Comparison of ENCODE assay signal across 17 cellular contexts in genomic region chr1:219669556-219669955, GRCh38. TPM values are rescaled to one million over a fixed set of nuclear protein-coding genes. Genes with fewer than 3 reads are reported as not detected.
DNase-seq lines count a peak whose midpoint lies in the region; ATAC-seq and TF ChIP-seq lines count a peak whose summit lies in the region.
"Had no signal": no experiment of that assay in that cellular context is flagged by ENCODE, and none has a peak within 500 bp of the region (broad histone marks: within the 10 kb centered on the region; RNA-seq: fewer than 3 reads in every experiment).

No MANE protein-coding gene starts in this region.

- no peak overlapping the region for H3K4me2 ChIP-seq in Karpas-422 (ENCODE audit: low read depth, low read length, poor library complexity, severe bottlenecking)
- H3K4me2 ChIP-seq: A549; BLaER1 treated with 17β-estradiol and CSF1 and Interleukin-3, amounts not matched to agents 10 nM and 100 nM had no signal

- H3K27ac ChIP-seq in cardiac muscle cell (peak overlapping the region; percentile 90), Karpas-422 (ENCODE audit: low read length) (no peak overlapping the region)
- H3K27ac ChIP-seq: 22Rv1; A549; BLaER1 treated with 17β-estradiol and CSF1 and Interleukin-3, amounts not matched to agents 10 nM and 100 nM; C4-2B had no signal

- intact Hi-C loops in Right ventricle myocardium superior (cut with DNase I): loop anchor here (10.0 kb wide), 1 partner anchor 135 kb away; no protein-coding TSS in a partner anchor

- H3K9me3 ChIP-seq in cardiac muscle cell (ENCODE audit: low read depth): no peaks in the 10 kb centered on the region
- H3K9me3 ChIP-seq in Karpas-422 (ENCODE audit: low read length): no peaks in the 10 kb centered on the region
- H3K9me3 ChIP-seq: A549; BLaER1 treated with 17β-estradiol and CSF1 and Interleukin-3, amounts not matched to agents 10 nM and 100 nM; Caco-2 had no signal

- no peaks in the 10 kb centered on the region for H3K36me3 ChIP-seq in cardiac muscle cell
- H3K36me3 ChIP-seq in Karpas-422 (ENCODE audit: insufficient read depth, low read length): no peaks in the 10 kb centered on the region
- H3K36me3 ChIP-seq: BLaER1 treated with 17β-estradiol and CSF1 and Interleukin-3, amounts not matched to agents 10 nM and 100 nM had no signal

- no peak for DNase-seq in cardiac muscle cell (ENCODE audit: low read depth in 1 of 2, low spot score in 1 of 2)
- no peak for DNase-seq in Right ventricle myocardium superior
- no peak for DNase-seq in ecto neural progenitor cell (ENCODE audit: low spot score)
- DNase-seq in Karpas-422: no peak
- DNase-seq: AML-193; Caco-2; Calu3; CD4-positive, alpha-beta T cell; CD8-positive, alpha-beta T cell; DMS79 treated with DMSO at 0.1 percent for 48 hours; GF-D8 had no signal

- H2AFZ ChIP-seq in Karpas-422 (ENCODE audit: low read length): no peak overlapping the region

- ATAC-seq in Right ventricle myocardium superior (ENCODE audit: poor library complexity) (no peak), esophagus mucosa (peak; percentile 75)
- ATAC-seq: A549; CD8-positive, alpha-beta T cell had no signal

- H3K27me3 ChIP-seq in cardiac muscle cell (no peaks in the 10 kb centered on the region), Karpas-422 (ENCODE audit: low read length) (no peaks in the 10 kb centered on the region)
- H3K27me3 ChIP-seq: BLaER1 treated with 17β-estradiol and CSF1 and Interleukin-3, amounts not matched to agents 10 nM and 100 nM had no signal

- H3K9me2 ChIP-seq in Karpas-422 (replicated peaks; ENCODE audit: insufficient read depth, low read length): no peaks in the 10 kb centered on the region

- no peak overlapping the region for H3K4me3 ChIP-seq in cardiac muscle cell
- H3K4me3 ChIP-seq in Karpas-422 (ENCODE audit: low read length): no peak overlapping the region
- H3K4me3 ChIP-seq: A549; BLaER1 treated with 17β-estradiol and CSF1 and Interleukin-3, amounts not matched to agents 10 nM and 100 nM had no signal

- peaks cover 33% of the 10 kb centered on the region for H3K4me1 ChIP-seq in cardiac muscle cell (ENCODE audit: low read depth)
- H3K4me1 ChIP-seq in Karpas-422 (ENCODE audit: low read length): no peaks in the 10 kb centered on the region
- H3K4me1 ChIP-seq: BLaER1 treated with 17β-estradiol and CSF1 and Interleukin-3, amounts not matched to agents 10 nM and 100 nM; Caco-2 had no signal

- no peak overlapping the region for H3K9ac ChIP-seq in Karpas-422 (ENCODE audit: low read length)
- H3K9ac ChIP-seq: BLaER1 treated with 17β-estradiol and CSF1 and Interleukin-3, amounts not matched to agents 10 nM and 100 nM had no signal

- no peaks in the 10 kb centered on the region for H4K20me1 ChIP-seq in Karpas-422 (ENCODE audit: insufficient read depth, low read depth, low read length)
- H4K20me1 ChIP-seq: BLaER1 treated with 17β-estradiol and CSF1 and Interleukin-3, amounts not matched to agents 10 nM and 100 nM had no signal

- H3K79me2 ChIP-seq in Karpas-422 (ENCODE audit: low read length): no peaks in the 10 kb centered on the region

- TF ChIP-seq CTCF in cardiac muscle cell (IDR thresholded peaks at IDR 0.05; ENCODE audit: low read depth, low read length): no peak

RNA-seq across cellular contexts. Expression of gene ZC3H11B, which starts 56.7 kb away (rescaled TPM):
- 1.5 and 1.9 TPM in 2 replicates for total RNA-seq in cardiac muscle cell
- 0.49 and 1.8 TPM in 2 replicates for polyA plus RNA-seq in cardiac muscle cell
- total RNA-seq in Right ventricle myocardium superior: 1.0 TPM
- not detected for total RNA-seq in esophagus mucosa
- not detected in 2 replicates for total RNA-seq in Karpas-422 (2014; rRNA removed; shearing (Covaris generic); ENCODE audit: low replicate concordance)
- total RNA-seq: Caco-2, Calu3 had no signal
- polyA plus RNA-seq: BJ had no signal
